Comparison of ENCODE assay signal across 10 cellular contexts in the genomic region with DNA sequence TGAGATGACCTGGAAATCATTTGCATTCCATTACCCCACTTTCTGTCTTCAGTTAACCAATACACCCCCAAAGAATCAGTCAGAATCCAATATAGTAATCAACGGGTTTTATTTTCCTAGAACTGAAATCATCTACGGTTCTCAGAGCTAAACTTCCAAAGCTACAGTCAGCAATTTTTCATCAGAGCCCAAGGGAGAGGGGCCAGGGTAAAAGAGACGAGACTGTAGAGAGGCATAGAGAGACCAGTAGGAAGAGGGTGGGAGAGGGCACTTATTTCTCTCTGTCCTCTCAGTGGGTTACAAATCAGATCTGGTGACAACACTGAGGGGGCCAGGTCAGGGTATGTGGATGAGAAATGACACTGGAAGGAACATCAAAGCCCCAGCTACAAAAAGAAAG. TPM values are rescaled to one million over a fixed set of nuclear protein-coding genes. Genes with fewer than 3 reads are reported as not detected.
DNase-seq lines count a peak whose midpoint lies in the region; ATAC-seq and TF ChIP-seq lines count a peak whose summit lies in the region.
"Had no signal": no experiment of that assay in that cellular context is flagged by ENCODE, and none has a peak within 500 bp of the region (broad histone marks: within the 10 kb centered on the region; RNA-seq: fewer than 3 reads in every experiment).

No MANE protein-coding gene starts in this region.

- no peak overlapping the region for H3K4me3 ChIP-seq in suprapubic skin

- intact Hi-C loops in activated B cell treated with CpG ODN at 0.5 μM for 24 hours (cut with micrococcal nuclease): no loop called here

- TF ChIP-seq EP300 in suprapubic skin (IDR thresholded peaks at IDR 0.05): no peak

- H3K9me3 ChIP-seq in suprapubic skin: no peaks in the 10 kb centered on the region
- H3K9me3 ChIP-seq: left lung had no signal

- H3K36me3 Mint-ChIP-seq in activated T-cell treated with anti-CD3 and anti-CD28 coated beads, Interleukin-2, amount 50 U/mL, for 24 hours (ENCODE audit: low read depth): peaks cover 91% of the 10 kb centered on the region
- H3K36me3 Mint-ChIP-seq in activated B cell treated with CpG ODN at 0.5 μM for 24 hours (ENCODE audit: low read depth) (peaks cover 69% of the 10 kb centered on the region), immature natural killer cell (peaks cover 3 to 7% (median 6%) of the 10 kb centered on the region in 3 donors)

- no peak for DNase-seq in activated T-cell treated with anti-CD3 and anti-CD28 coated beads, Interleukin-2, amount 50 U/mL, for 24 hours
- DNase-seq in activated T-cell treated with anti-CD3 and anti-CD28 coated beads for 4 hours (no peak), activated B cell treated with CpG ODN at 0.5 μM for 24 hours (no peak), immature natural killer cell (no peak), suprapubic skin (ENCODE audit: low spot score in 2 of 2) (no peak), NCI-H524 treated with DMSO at 0.1 percent for 48 hours (lab: John Stamatoyannopoulos, UW) (no peak), RPMI8226 (no peak)
- DNase-seq: left lung, NCI-H2081 treated with DMSO at 0.1 percent for 48 hours had no signal

- POLR2A ChIA-PET in activated B cell treated with CpG ODN at 0.5 μM for 24 hours (lab: Charles Lee): interaction anchor here (2.4 to 5.0 kb wide), 4 partner anchors 9 to 241 kb away, joined by 7 to 153 read pairs (median 110); a partner anchor contains a TSS

- H3K27me3 Mint-ChIP-seq in activated T-cell treated with anti-CD3 and anti-CD28 coated beads, Interleukin-2, amount 50 U/mL, for 24 hours: no peaks in the 10 kb centered on the region
- H3K27me3 Mint-ChIP-seq in activated B cell treated with CpG ODN at 0.5 μM for 24 hours (no peaks in the 10 kb centered on the region), immature natural killer cell (ENCODE audit: low read depth in 3 of 3) (peaks cover 0 to 9% (median 6%) of the 10 kb centered on the region in 3 donors)

- CTCF ChIA-PET in activated B cell treated with CpG ODN at 0.5 μM for 24 hours (lab: Charles Lee): interaction anchor here (1.0 to 2.1 kb wide), 3 partner anchors 10 to 25 kb away, joined by 4 to 16 read pairs (median 4); a partner anchor contains a TSS

- peak overlapping the region; percentile 75 for H3K27ac ChIP-seq in suprapubic skin

- H3K4me3 Mint-ChIP-seq in activated T-cell treated with anti-CD3 and anti-CD28 coated beads, Interleukin-2, amount 50 U/mL, for 24 hours: peak overlapping the region; percentile 98
- no peak overlapping the region for H3K4me3 Mint-ChIP-seq in activated B cell treated with CpG ODN at 0.5 μM for 24 hours
- peak overlapping the region in 3 of 5 donors; percentile 26 to 56 (median 46) for H3K4me3 Mint-ChIP-seq in immature natural killer cell

- peaks cover 47% of the 10 kb centered on the region for H3K36me3 ChIP-seq in suprapubic skin

- no peak for ATAC-seq in activated B cell treated with CpG ODN at 0.5 μM for 24 hours (ENCODE audit: low read depth)
- ATAC-seq in GM19328 (IDR thresholded peaks at IDR 0.05; ENCODE audit: unreplicated experiment): no peak

- no peak for TF ChIP-seq POLR2A in suprapubic skin (IDR thresholded peaks at IDR 0.05)

- WGBS in suprapubic skin: 80% methylated on average over 3 of the region's 3 CpGs

- H3K4me1 ChIP-seq in suprapubic skin: peaks cover 39% of the 10 kb centered on the region

- peaks cover 65% of the 10 kb centered on the region for H3K4me1 Mint-ChIP-seq in activated T-cell treated with anti-CD3 and anti-CD28 coated beads, Interleukin-2, amount 50 U/mL, for 24 hours (ENCODE audit: low read depth)
- H3K4me1 Mint-ChIP-seq in activated B cell treated with CpG ODN at 0.5 μM for 24 hours (peaks cover 42% of the 10 kb centered on the region), immature natural killer cell (peaks cover 38 to 42% of the 10 kb centered on the region in 2 donors)

- TF ChIP-seq CTCF in activated B cell treated with CpG ODN at 0.5 μM for 24 hours (IDR thresholded peaks at IDR 0.05) (no peak), suprapubic skin (IDR thresholded peaks at IDR 0.05) (no peak)

- H3K27ac Mint-ChIP-seq in activated T-cell treated with anti-CD3 and anti-CD28 coated beads, Interleukin-2, amount 50 U/mL, for 24 hours: peak overlapping the region; percentile 98
- H3K27ac Mint-ChIP-seq in activated B cell treated with CpG ODN at 0.5 μM for 24 hours (peak overlapping the region; percentile 97), immature natural killer cell (peak overlapping the region; percentile 87 to 99 (median 98))

- H3K9me3 Mint-ChIP-seq in activated T-cell treated with anti-CD3 and anti-CD28 coated beads, Interleukin-2, amount 50 U/mL, for 24 hours: no peaks in the 10 kb centered on the region
- no peaks in the 10 kb centered on the region for H3K9me3 Mint-ChIP-seq in activated B cell treated with CpG ODN at 0.5 μM for 24 hours
- peaks cover 0 to 2% (median 0%) of the 10 kb centered on the region in 6 donors for H3K9me3 Mint-ChIP-seq in immature natural killer cell

- H3K27me3 ChIP-seq in suprapubic skin: no peaks in the 10 kb centered on the region
- H3K27me3 ChIP-seq: left lung had no signal

RNA-seq across cellular contexts. Expression of a gene that starts 1.1 kb away (rescaled TPM):
- total RNA-seq in activated B cell treated with CpG ODN at 0.5 μM for 24 hours (65.8 and 83.7 TPM in 2 replicates), suprapubic skin (10 to 100 TPM; 33.6 to 66.6 (median 55.0) TPM)
- 100 to 1,000 TPM in 1 of 3 donors, 10 to 100 TPM in 2; 75.4 to 126 (median 88.2) TPM for polyA plus RNA-seq in immature natural killer cell

RNA-seq across cellular contexts. Expression of a gene that starts 9.5 kb away (rescaled TPM):
- total RNA-seq in activated B cell treated with CpG ODN at 0.5 μM for 24 hours (107 and 113 TPM in 2 replicates), suprapubic skin (100 to 1,000 TPM; 178 to 250 (median 210) TPM)
- polyA plus RNA-seq in immature natural killer cell: 10 to 100 TPM; 27.5 to 35.4 (median 32.4) TPM

RNA-seq across cellular contexts. Expression of a gene that starts 13.5 kb away (rescaled TPM):
- total RNA-seq in activated B cell treated with CpG ODN at 0.5 μM for 24 hours (50.8 and 53.0 TPM in 2 replicates), suprapubic skin (10 to 100 TPM; 33.8 to 59.6 (median 38.9) TPM)
- 10 to 100 TPM in 2 of 3 donors, 1 to 10 TPM in 1; 9.3 to 34.1 (median 15.8) TPM for polyA plus RNA-seq in immature natural killer cell

RNA-seq across cellular contexts. Expression of a gene that starts 13.7 kb away (rescaled TPM):
- 54.5 and 56.7 TPM in 2 replicates for total RNA-seq in activated B cell treated with CpG ODN at 0.5 μM for 24 hours
- polyA plus RNA-seq in immature natural killer cell: 1 to 10 TPM; 4.1 to 6.3 (median 4.4) TPM
- total RNA-seq in suprapubic skin: 10 to 100 TPM; 20.7 to 40.3 (median 34.2) TPM

RNA-seq across cellular contexts. Expression of a gene that starts 25.3 kb away (rescaled TPM):
- total RNA-seq in activated B cell treated with CpG ODN at 0.5 μM for 24 hours (80.4 and 81.4 TPM in 2 replicates), suprapubic skin (10 to 100 TPM; 39.1 to 50.1 (median 43.3) TPM)
- 10 to 100 TPM; 25.9 to 55.6 (median 32.8) TPM for polyA plus RNA-seq in immature natural killer cell
